Comparison of ENCODE assay signal across 10 cellular contexts in the genomic region with DNA sequence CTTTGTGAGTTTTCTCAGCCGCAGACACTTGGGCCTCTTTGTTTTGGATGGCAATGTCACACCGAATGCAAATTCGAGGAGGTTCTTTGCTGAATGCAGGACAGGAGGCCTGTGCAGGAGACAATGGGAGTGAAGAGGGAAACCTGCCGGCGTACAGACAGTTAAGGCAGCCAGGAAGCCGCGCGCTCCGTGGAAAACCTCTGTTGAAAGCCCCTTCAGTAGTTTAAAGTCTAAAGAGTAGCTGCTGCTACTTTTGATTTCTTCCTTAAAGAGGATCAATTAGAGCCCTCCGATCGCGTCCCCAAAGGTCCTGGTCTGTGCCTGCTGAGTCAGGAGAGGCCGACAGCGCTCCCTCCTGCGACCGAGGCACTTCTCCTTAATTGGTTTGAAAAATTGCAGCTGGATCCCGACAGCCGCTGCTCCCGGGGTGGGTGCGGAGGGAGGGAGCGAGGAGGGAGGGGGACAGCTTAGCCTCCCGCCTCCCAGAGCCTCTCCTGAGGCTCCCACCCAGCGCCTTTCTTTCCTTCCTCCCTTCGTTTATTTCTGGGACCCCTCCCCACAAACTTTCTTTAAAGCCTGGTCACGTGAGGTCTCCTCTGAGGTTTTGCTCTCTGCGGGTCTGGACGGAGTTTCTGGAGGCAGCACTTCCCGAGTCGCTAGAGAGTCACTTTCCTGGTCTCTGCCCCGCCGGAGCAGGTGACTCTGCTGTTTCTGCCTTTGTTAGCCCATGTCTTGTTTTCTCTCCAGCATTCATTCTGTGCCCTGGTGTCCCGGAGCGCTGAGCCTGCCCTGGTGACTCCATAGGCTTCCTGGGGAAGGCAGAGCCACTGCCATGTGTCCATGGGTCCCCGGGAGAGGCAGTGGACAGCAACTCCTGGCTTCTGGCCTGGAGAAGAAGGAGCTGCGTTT. TPM values are rescaled to one million over a fixed set of nuclear protein-coding genes. Genes with fewer than 3 reads are reported as not detected.
DNase-seq lines count a peak whose midpoint lies in the region; ATAC-seq and TF ChIP-seq lines count a peak whose summit lies in the region.
"Had no signal": no experiment of that assay in that cellular context is flagged by ENCODE, and none has a peak within 500 bp of the region (broad histone marks: within the 10 kb centered on the region; RNA-seq: fewer than 3 reads in every experiment).

No MANE protein-coding gene starts in this region.

- H3K36me3 ChIP-seq in NT2/D1 (ENCODE audit: insufficient read depth, insufficient read length, low read length) (no peaks in the 10 kb centered on the region), liver (ENCODE audit: control insufficient read depth in 4 of 4, insufficient read depth in 3 of 4, low read depth in 1 of 4, low read length in 3 of 4) (no peaks in the 10 kb centered on the region), stomach smooth muscle (ENCODE audit: control insufficient read depth in 2 of 2, insufficient read depth in 2 of 2, low read length in 2 of 2) (no peaks in the 10 kb centered on the region)

- H3K27ac Mint-ChIP-seq in T-helper 1 cell treated with Interleukin-12 subunit alpha and Interleukin-12 subunit beta and Interleukin-4 antibody, amounts not matched to agents 30 μg/mL and 1 μg/mL, for 36 hours, result no peak overlapping the region

- H3K27me3 ChIP-seq in NT2/D1 (ENCODE audit: insufficient read depth, insufficient read length) (no peaks in the 10 kb centered on the region), dorsolateral prefrontal cortex (no peaks in the 10 kb centered on the region), liver (ENCODE audit: control insufficient read depth in 4 of 4, insufficient read depth in 4 of 4, low read length in 3 of 4) (no peaks in the 10 kb centered on the region), stomach smooth muscle (ENCODE audit: control insufficient read depth in 1 of 2, insufficient read depth in 2 of 2, low read length in 2 of 2) (no peaks in the 10 kb centered on the region)

- H3K4me3 ChIP-seq in NT2/D1 (ENCODE audit: insufficient read length, low read depth), result peak overlapping the region; percentile 47
- peak overlapping the region; percentile 33 to 75 (median 60) for H3K4me3 ChIP-seq in dorsolateral prefrontal cortex
- peak overlapping the region; percentile 49 to 66 (median 54) for H3K4me3 ChIP-seq in liver (ENCODE audit: low read depth in 1 of 3, low read length in 3 of 3)
- peak overlapping the region; percentile 85 to 92 for H3K4me3 ChIP-seq in stomach smooth muscle (ENCODE audit: low read length in 2 of 2)

- H3K27ac ChIP-seq in dorsolateral prefrontal cortex, result peak overlapping the region in 18 of 59 donors; percentile 1 to 64 (median 24)
- H3K27ac ChIP-seq in liver (ENCODE audit: low read depth in 1 of 2, low read length in 2 of 2), result peak overlapping the region in 1 of 2 donors; percentile 23
- H3K27ac ChIP-seq in stomach smooth muscle (ENCODE audit: low read length), result peak overlapping the region; percentile 97
- H3K27ac ChIP-seq: VCaP had no signal

- TF ChIP-seq CTCF in dorsolateral prefrontal cortex (IDR thresholded peaks at IDR 0.05 in 54 of 56, conservative IDR thresholded peaks at IDR 0.05 in 2 of 56; ENCODE audit: low read depth in 1 of 56, partially characterized antibody in 56 of 56), result peak in 14 of 56 donors; percentile 6 to 29 (median 14)
- TF ChIP-seq CTCF in liver (IDR thresholded peaks at IDR 0.05; ENCODE audit: low read depth, low read length, missing input control), result no peak

- H3K4me1 Mint-ChIP-seq in T-helper 1 cell treated with Interleukin-12 subunit alpha and Interleukin-12 subunit beta and Interleukin-4 antibody, amounts not matched to agents 30 μg/mL and 1 μg/mL, for 36 hours (ENCODE audit: low read depth), result peaks cover 9% of the 10 kb centered on the region

- H3K27me3 Mint-ChIP-seq in T-helper 1 cell treated with Interleukin-12 subunit alpha and Interleukin-12 subunit beta and Interleukin-4 antibody, amounts not matched to agents 30 μg/mL and 1 μg/mL, for 36 hours (ENCODE audit: low read depth), result peaks cover 5% of the 10 kb centered on the region

- H3K9me3 Mint-ChIP-seq in T-helper 1 cell treated with Interleukin-12 subunit alpha and Interleukin-12 subunit beta and Interleukin-4 antibody, amounts not matched to agents 30 μg/mL and 1 μg/mL, for 36 hours, result no peaks in the 10 kb centered on the region

- H3K9me3 ChIP-seq in NT2/D1 (ENCODE audit: insufficient read depth, low read length), result no peaks in the 10 kb centered on the region
- no peaks in the 10 kb centered on the region for H3K9me3 ChIP-seq in liver (ENCODE audit: control insufficient read depth in 4 of 4, low read length in 3 of 4)
- H3K9me3 ChIP-seq in stomach smooth muscle (ENCODE audit: control insufficient read depth in 2 of 2, low read length in 2 of 2), result no peaks in the 10 kb centered on the region

- no peak for DNase-seq in T-helper 1 cell
- no peak for DNase-seq in NT2/D1 (ENCODE audit: low read depth, low spot score)
- DNase-seq in dorsolateral prefrontal cortex, result peak in 2 of 10 donors; percentile 17 to 36
- no peak for DNase-seq in activated effector memory CD4-positive, alpha-beta T cell treated with anti-CD3 and anti-CD28 coated beads, Interleukin-2, amount 50 U/mL, for 16 hours
- DNase-seq: CD4-positive, CD25-positive, alpha-beta regulatory T cell had no signal

- H3K4me1 ChIP-seq in NT2/D1 (ENCODE audit: insufficient read depth, insufficient read length) (no peaks in the 10 kb centered on the region), liver (ENCODE audit: control insufficient read depth in 4 of 4, insufficient read depth in 4 of 4, low read length in 3 of 4) (peaks cover 0 to 10% (median 3%) of the 10 kb centered on the region in 4 donors), stomach smooth muscle (ENCODE audit: control insufficient read depth, insufficient read depth, low read length) (peaks cover 9% of the 10 kb centered on the region)

- 7% methylated on average over 35 of the region's 35 CpGs for WGBS in liver

- peak in 1 of 2 donors; percentile 19 for TF ChIP-seq RAD21 in liver (IDR thresholded peaks at IDR 0.05)

- H3K4me3 Mint-ChIP-seq in T-helper 1 cell treated with Interleukin-12 subunit alpha and Interleukin-12 subunit beta and Interleukin-4 antibody, amounts not matched to agents 30 μg/mL and 1 μg/mL, for 36 hours, result peak overlapping the region; percentile 58

- no peak for ATAC-seq in GM21619 (IDR thresholded peaks at IDR 0.05; ENCODE audit: unreplicated experiment)

- intact Hi-C loops in dorsolateral prefrontal cortex (cut with DNase I), result no loop called here

- no peaks in the 10 kb centered on the region for H3K36me3 Mint-ChIP-seq in T-helper 1 cell treated with Interleukin-12 subunit alpha and Interleukin-12 subunit beta and Interleukin-4 antibody, amounts not matched to agents 30 μg/mL and 1 μg/mL, for 36 hours (ENCODE audit: low read depth)

- H3K9ac ChIP-seq in NT2/D1 (ENCODE audit: insufficient read length, low read depth) (peak overlapping the region; percentile 80), liver (ENCODE audit: low read depth in 1 of 2, low read length in 2 of 2) (peak overlapping the region; percentile 41 to 60), stomach smooth muscle (ENCODE audit: low read length in 2 of 2) (peak overlapping the region; percentile 95 to 97)

TF ChIP-seq in liver, 16 proteins besides CTCF, POLR2A, EP300 and RAD21 (continues in another document):
- TF ChIP-seq GABPA (IDR thresholded peaks at IDR 0.05 in 1 of 2, conservative IDR thresholded peaks at IDR 0.05 in 1 of 2), result no peak
- TF ChIP-seq, protein P1, sequence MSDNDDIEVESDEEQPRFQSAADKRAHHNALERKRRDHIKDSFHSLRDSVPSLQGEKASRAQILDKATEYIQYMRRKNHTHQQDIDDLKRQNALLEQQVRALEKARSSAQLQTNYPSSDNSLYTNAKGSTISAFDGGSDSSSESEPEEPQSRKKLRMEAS (IDR thresholded peaks at IDR 0.05), result no peak
- TF ChIP-seq HNF4G (IDR thresholded peaks at IDR 0.05), result no peak
- TF ChIP-seq NR2F2 (IDR thresholded peaks at IDR 0.05), result no peak
- TF ChIP-seq SP1 (IDR thresholded peaks at IDR 0.05), result no peak
- TF ChIP-seq JUND (IDR thresholded peaks at IDR 0.05), result no peak
- TF ChIP-seq, protein P2, sequence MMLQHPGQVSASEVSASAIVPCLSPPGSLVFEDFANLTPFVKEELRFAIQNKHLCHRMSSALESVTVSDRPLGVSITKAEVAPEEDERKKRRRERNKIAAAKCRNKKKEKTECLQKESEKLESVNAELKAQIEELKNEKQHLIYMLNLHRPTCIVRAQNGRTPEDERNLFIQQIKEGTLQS (IDR thresholded peaks at IDR 0.05), result no peak
- TF ChIP-seq, protein P3, sequence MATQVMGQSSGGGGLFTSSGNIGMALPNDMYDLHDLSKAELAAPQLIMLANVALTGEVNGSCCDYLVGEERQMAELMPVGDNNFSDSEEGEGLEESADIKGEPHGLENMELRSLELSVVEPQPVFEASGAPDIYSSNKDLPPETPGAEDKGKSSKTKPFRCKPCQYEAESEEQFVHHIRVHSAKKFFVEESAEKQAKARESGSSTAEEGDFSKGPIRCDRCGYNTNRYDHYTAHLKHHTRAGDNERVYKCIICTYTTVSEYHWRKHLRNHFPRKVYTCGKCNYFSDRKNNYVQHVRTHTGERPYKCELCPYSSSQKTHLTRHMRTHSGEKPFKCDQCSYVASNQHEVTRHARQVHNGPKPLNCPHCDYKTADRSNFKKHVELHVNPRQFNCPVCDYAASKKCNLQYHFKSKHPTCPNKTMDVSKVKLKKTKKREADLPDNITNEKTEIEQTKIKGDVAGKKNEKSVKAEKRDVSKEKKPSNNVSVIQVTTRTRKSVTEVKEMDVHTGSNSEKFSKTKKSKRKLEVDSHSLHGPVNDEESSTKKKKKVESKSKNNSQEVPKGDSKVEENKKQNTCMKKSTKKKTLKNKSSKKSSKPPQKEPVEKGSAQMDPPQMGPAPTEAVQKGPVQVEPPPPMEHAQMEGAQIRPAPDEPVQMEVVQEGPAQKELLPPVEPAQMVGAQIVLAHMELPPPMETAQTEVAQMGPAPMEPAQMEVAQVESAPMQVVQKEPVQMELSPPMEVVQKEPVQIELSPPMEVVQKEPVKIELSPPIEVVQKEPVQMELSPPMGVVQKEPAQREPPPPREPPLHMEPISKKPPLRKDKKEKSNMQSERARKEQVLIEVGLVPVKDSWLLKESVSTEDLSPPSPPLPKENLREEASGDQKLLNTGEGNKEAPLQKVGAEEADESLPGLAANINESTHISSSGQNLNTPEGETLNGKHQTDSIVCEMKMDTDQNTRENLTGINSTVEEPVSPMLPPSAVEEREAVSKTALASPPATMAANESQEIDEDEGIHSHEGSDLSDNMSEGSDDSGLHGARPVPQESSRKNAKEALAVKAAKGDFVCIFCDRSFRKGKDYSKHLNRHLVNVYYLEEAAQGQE (IDR thresholded peaks at IDR 0.05), result peak; percentile 90
- no peak for TF ChIP-seq TAF1 (conservative IDR thresholded peaks at IDR 0.05)
- peak; percentile 54 for TF ChIP-seq YY1 (IDR thresholded peaks at IDR 0.05)
- TF ChIP-seq FOXA1 (IDR thresholded peaks at IDR 0.05), result no peak

RNA-seq across cellular contexts. Expression of a gene that starts 22.3 kb away (rescaled TPM):
- 10 to 100 TPM in 14 of 120 experiments, 1 to 10 TPM in 106; 2.3 to 12.3 (median 7.3) TPM for total RNA-seq in dorsolateral prefrontal cortex
- 1 to 10 TPM; 5.4 to 8.3 TPM for total RNA-seq in liver
- polyA plus RNA-seq in liver, result 1 to 10 TPM; 9.4 to 9.5 TPM

RNA-seq across cellular contexts. Expression of a gene that starts 59.0 kb away (rescaled TPM):
- total RNA-seq in dorsolateral prefrontal cortex (10 to 100 TPM in 1 of 120 experiments, 1 to 10 TPM in 117, under 1 TPM in 2; 0.93 to 14.5 (median 2.7) TPM), liver (1 to 10 TPM in 1 of 2 donors, under 1 TPM in 1; 0.33 to 3.0 TPM)
- polyA plus RNA-seq in liver, result under 1 TPM; 0.25 to 0.61 TPM
- polyA plus RNA-seq: CD4-positive, CD25-positive, alpha-beta regulatory T cell had no signal
